ENCODE assay signal across 27 cellular contexts in genomic region chr4:37510626-37511025, GRCh38.
"Had no signal": no experiment of that assay in that cellular context is flagged by ENCODE, and none has a peak within 500 bp of the region (broad histone marks: within the 10 kb centered on the region; RNA-seq: fewer than 3 reads in every experiment).

No MANE protein-coding gene starts in this region.

- H3K4me1 ChIP-seq: colonic mucosa, esophagus squamous epithelium, gastrocnemius medialis, heart left ventricle, left lung, lower lobe of right lung had no signal

- H3K4me2 ChIP-seq: hepatocyte had no signal

- DNase-seq: colonic mucosa; cortex of kidney; effector CD8-positive, alpha-beta T cell; effector memory CD8-positive, alpha-beta T cell; endodermal cell; erythroblast; esophagus squamous epithelium; foreskin fibroblast; foreskin melanocyte; gastrocnemius medialis; heart left ventricle; hypothalamus; immature natural killer cell; islet precursor cell; kidney; kidney glomerular epithelial cell; left colon; left lung; left ventricle myocardium superior; lower lobe of right lung; mesenchymal stem cell; mucosa of descending colon had no signal

- H3K27ac ChIP-seq: colonic mucosa, epithelial cell of prostate, esophagus squamous epithelium, gastrocnemius medialis, heart left ventricle, hepatocyte, left lung, lower lobe of right lung had no signal

- H3K27me3 ChIP-seq: colonic mucosa, gastrocnemius medialis, heart left ventricle, hepatocyte, left lung had no signal

- H3K4me1 Mint-ChIP-seq: endodermal cell, immature natural killer cell had no signal

- H3K36me3 ChIP-seq: colonic mucosa, esophagus squamous epithelium, gastrocnemius medialis, heart left ventricle, left lung, lower lobe of right lung had no signal

- H3K9me3 ChIP-seq: colonic mucosa, gastrocnemius medialis had no signal

- ATAC-seq: effector memory CD8-positive, alpha-beta T cell; esophagus mucosa; gastrocnemius medialis; heart left ventricle; left colon; left lung; left ventricle myocardium superior; mucosa of descending colon had no signal

- H2AFZ ChIP-seq: hepatocyte had no signal

- H3K4me3 ChIP-seq: colonic mucosa, esophagus squamous epithelium, gastrocnemius medialis, heart left ventricle, hepatocyte, left lung, lower lobe of right lung, mucosa of descending colon had no signal

- H3K27ac Mint-ChIP-seq: dendritic cell treated with granulocyte-macrophage colony-stimulating factor and Interleukin-4, amounts not matched to agents 40 ng/mL and 50 ng/mL, for 4 days; effector memory CD8-positive, alpha-beta T cell; endodermal cell; immature natural killer cell; mesothelial cell of epicardium had no signal

- H3K4me3 Mint-ChIP-seq: dendritic cell treated with granulocyte-macrophage colony-stimulating factor and Interleukin-4, amounts not matched to agents 40 ng/mL and 50 ng/mL, for 4 days; effector memory CD8-positive, alpha-beta T cell; endodermal cell; immature natural killer cell; mesothelial cell of epicardium had no signal
